ENCODE assay signal across 1 cellular context in genomic region chr2:226772389-226773179, GRCh38.
TF ChIP-seq lines count a peak whose summit lies in the region.

No MANE protein-coding gene starts in this region.

TF ChIP-seq in K562, 482 proteins besides CTCF, POLR2A, EP300 and RAD21 (continued from another document and continues in another):
- TF ChIP-seq ZBTB40 (IDR thresholded peaks at IDR 0.05) (0 out of 2 replicates have a peak, but pooled peaks have one; percentile 42), ZBTB40 (CRISPR knock-in tag; IDR thresholded peaks at IDR 0.05) (no peak), CEBPZ (IDR thresholded peaks at IDR 0.05; ENCODE audit: borderline replicate concordance, low read depth, low read length) (no peak), SREBF2 (CRISPR knock-in tag; IDR thresholded peaks at IDR 0.05) (no peak), TAF15 (IDR thresholded peaks at IDR 0.05; ENCODE audit: low read depth, low read length) (no peak), E2F4 (CRISPR knock-in tag; IDR thresholded peaks at IDR 0.05; ENCODE audit: low read depth) (no peak), TARDBP (IDR thresholded peaks at IDR 0.05) (no peak), TCF15 (CRISPR knock-in tag; IDR thresholded peaks at IDR 0.05) (no peak), ZNF263 (CRISPR knock-in tag; IDR thresholded peaks at IDR 0.05; ENCODE audit: borderline replicate concordance) (no peak), ESRRA (IDR thresholded peaks at IDR 0.05; ENCODE audit: borderline replicate concordance, low read depth) (peak; percentile 84; the same call in 1 of the 2 replicates), ZBTB1 (CRISPR knock-in tag; IDR thresholded peaks at IDR 0.05; ENCODE audit: borderline replicate concordance, low read depth) (no peak), NBN (IDR thresholded peaks at IDR 0.05; ENCODE audit: low read depth) (peak; percentile 71; the same call in 1 of the 2 replicates), FUS (optimal IDR thresholded peaks at IDR 0.05; ENCODE audit: low read depth, low read length) (no peak), ZNF79 (CRISPR knock-in tag; IDR thresholded peaks at IDR 0.05; ENCODE audit: low read depth) (no peak), TCF3 (CRISPR knock-in tag; IDR thresholded peaks at IDR 0.05) (peak; percentile 65), ZNF395 (CRISPR knock-in tag; IDR thresholded peaks at IDR 0.05) (0 out of 2 replicates have a peak, but pooled peaks have one; percentile 29), CBFA2T3 (IDR thresholded peaks at IDR 0.05) (peak; percentile 89), CBFA2T2 (conservative IDR thresholded peaks at IDR 0.05) (no peak; the same call in none of the 2 replicates), CLOCK (CRISPR knock-in tag; IDR thresholded peaks at IDR 0.05; ENCODE audit: borderline replicate concordance) (no peak), FOXK1 (CRISPR knock-in tag; IDR thresholded peaks at IDR 0.05; ENCODE audit: borderline replicate concordance) (no peak), ZBTB7A (IDR thresholded peaks at IDR 0.05; ENCODE audit: borderline replicate concordance, control insufficient read depth, low read depth, low read length) (no peak), STAT5A (IDR thresholded peaks at IDR 0.05; ENCODE audit: borderline replicate concordance, low read length) (peak; percentile 66), RBM39 (optimal IDR thresholded peaks at IDR 0.05; ENCODE audit: low read depth, low read length) (no peak), NFE2 (IDR thresholded peaks at IDR 0.05; ENCODE audit: low read depth) (peak; percentile 21; the same call in 1 of the 2 replicates), TGIF2 (CRISPR knock-in tag; IDR thresholded peaks at IDR 0.05) (no peak), POLR2G (IDR thresholded peaks at IDR 0.05; ENCODE audit: low read depth, low read length) (no peak), THRA (IDR thresholded peaks at IDR 0.05) (no peak), SMAD3 (CRISPR knock-in tag; conservative IDR thresholded peaks at IDR 0.05) (0 out of 2 replicates have a peak, but pooled peaks have one; percentile 42), SRSF1 (IDR thresholded peaks at IDR 0.05; ENCODE audit: low read depth, low read length) (no peak), MTA1 (IDR thresholded peaks at IDR 0.05; ENCODE audit: borderline replicate concordance) (peak; percentile 83; the same call in 1 of the 2 replicates), SMAD4 (CRISPR knock-in tag; conservative IDR thresholded peaks at IDR 0.05) (peak; percentile 90), SMARCC2 (IDR thresholded peaks at IDR 0.05; ENCODE audit: low read depth) (peak; percentile 86; the same call in 1 of the 2 replicates), NR2C1 (IDR thresholded peaks at IDR 0.05) (no peak), NR2C1 (tag; IDR thresholded peaks at IDR 0.05) (peak; percentile 82), HMG20A (CRISPR knock-in tag; conservative IDR thresholded peaks at IDR 0.05) (0 out of 2 replicates have a peak, but pooled peaks have one; percentile 83), PYGO2 (tag; IDR thresholded peaks at IDR 0.05) (peak; percentile 76), DPF2 (IDR thresholded peaks at IDR 0.05) (peak; percentile 93), FOXO4 (CRISPR knock-in tag; IDR thresholded peaks at IDR 0.05) (no peak)
